Comparison of ENCODE assay signal across 15 cellular contexts in genomic region chr2:88597168-88597567, GRCh38.
"Had no signal": no experiment of that assay in that cellular context is flagged by ENCODE, and none has a peak within 500 bp of the region (broad histone marks: within the 10 kb centered on the region; RNA-seq: fewer than 3 reads in every experiment).

No MANE protein-coding gene starts in this region.

- H3K4me3 Mint-ChIP-seq: activated naive CD8-positive, alpha-beta T cell treated with anti-CD3 and anti-CD28 coated beads, Interleukin-2, amount 50 U/mL, for 24 hours; nephron; stimulated activated naive CD8-positive, alpha-beta T cell treated with anti-CD3 and anti-CD28 coated beads, Interleukin-15, Interleukin-2, amounts not matched to agents 100 ng/mL and 50 ng/mL, for 24 hours; T-helper 2 cell treated with Interferon-gamma antibody and Interleukin-4, amounts not matched to agents 5 μg/mL and 100 μg/mL, for 36 hours had no signal

- ATAC-seq: activated naive CD8-positive, alpha-beta T cell treated with anti-CD3 and anti-CD28 coated beads, Interleukin-2, amount 50 U/mL, for 24 hours; heart right ventricle; left lobe of liver; psoas muscle; right lobe of liver had no signal

- DNase-seq: activated CD4-positive, alpha-beta T cell treated with anti-CD3 and anti-CD28 coated beads for 1 hour; activated CD4-positive, alpha-beta T cell treated with anti-CD3 and anti-CD28 coated beads, Interleukin-2, amount 50 U/mL, for 48 hours; activated naive CD8-positive, alpha-beta T cell treated with anti-CD3 and anti-CD28 coated beads, Interleukin-2, amount 50 U/mL, for 24 hours; colonic mucosa; effector CD8-positive, alpha-beta T cell; heart right ventricle; psoas muscle; right lobe of liver; spleen; testis had no signal

- FAIRE-seq: frontal cortex had no signal

- H3K27me3 Mint-ChIP-seq: activated naive CD8-positive, alpha-beta T cell treated with anti-CD3 and anti-CD28 coated beads, Interleukin-2, amount 50 U/mL, for 24 hours; stimulated activated naive CD8-positive, alpha-beta T cell treated with anti-CD3 and anti-CD28 coated beads, Interleukin-15, Interleukin-2, amounts not matched to agents 100 ng/mL and 50 ng/mL, for 24 hours had no signal

- H3K9me3 Mint-ChIP-seq: activated naive CD8-positive, alpha-beta T cell treated with anti-CD3 and anti-CD28 coated beads, Interleukin-2, amount 50 U/mL, for 24 hours; nephron; stimulated activated naive CD8-positive, alpha-beta T cell treated with anti-CD3 and anti-CD28 coated beads, Interleukin-15, Interleukin-2, amounts not matched to agents 100 ng/mL and 50 ng/mL, for 24 hours; T-helper 2 cell treated with Interferon-gamma antibody and Interleukin-4, amounts not matched to agents 5 μg/mL and 100 μg/mL, for 36 hours had no signal

- H3K27ac Mint-ChIP-seq: activated naive CD8-positive, alpha-beta T cell treated with anti-CD3 and anti-CD28 coated beads, Interleukin-2, amount 50 U/mL, for 24 hours; nephron; T-helper 2 cell treated with Interferon-gamma antibody and Interleukin-4, amounts not matched to agents 5 μg/mL and 100 μg/mL, for 36 hours had no signal
